ENCODE assay signal across 1 cellular context in the genomic region with DNA sequence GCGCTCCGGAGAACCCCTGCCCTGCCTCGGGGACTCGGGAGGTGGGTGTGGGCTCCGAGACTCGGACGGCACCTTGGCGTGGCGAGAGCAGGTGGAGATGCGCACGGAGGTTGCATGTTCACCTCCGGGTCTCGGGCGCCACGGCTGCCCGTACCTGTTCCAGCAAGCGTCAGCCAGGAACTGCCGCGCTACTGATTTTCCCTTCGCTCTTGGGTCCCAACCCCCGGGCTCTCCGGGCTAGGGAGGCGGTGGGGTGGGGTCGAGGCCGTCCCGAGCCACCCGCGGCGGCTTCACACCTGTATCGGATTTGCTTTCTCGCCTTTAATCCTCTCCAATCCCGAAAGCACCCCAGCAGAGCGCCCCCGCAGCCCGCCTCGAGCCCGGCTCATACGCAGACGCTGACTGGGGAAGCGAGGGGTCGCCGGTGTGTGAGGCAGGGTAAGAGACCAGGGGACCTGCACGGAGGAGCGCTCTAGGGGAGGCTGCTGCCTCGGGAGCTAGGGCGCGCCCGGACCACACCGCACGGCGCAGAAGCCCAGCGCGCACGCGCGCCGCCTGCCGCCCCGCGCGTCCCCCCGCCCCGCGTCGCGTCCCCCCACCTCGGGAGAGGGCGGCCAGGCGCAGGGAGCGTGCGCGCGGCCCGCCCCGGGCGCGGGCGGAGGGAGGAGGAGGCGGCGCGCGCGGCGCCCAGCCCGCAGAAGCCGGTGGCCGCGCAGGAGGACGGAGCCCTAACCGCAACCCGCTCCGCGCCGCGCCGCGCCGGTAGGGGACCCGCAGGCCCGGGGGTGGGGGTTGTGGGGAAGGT.
TF ChIP-seq lines count a peak whose summit lies in the region.

A gene with protein sequence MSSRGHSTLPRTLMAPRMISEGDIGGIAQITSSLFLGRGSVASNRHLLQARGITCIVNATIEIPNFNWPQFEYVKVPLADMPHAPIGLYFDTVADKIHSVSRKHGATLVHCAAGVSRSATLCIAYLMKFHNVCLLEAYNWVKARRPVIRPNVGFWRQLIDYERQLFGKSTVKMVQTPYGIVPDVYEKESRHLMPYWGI (plus strand): TSS at position 695 of the 805 bp plus-strand sequence. CDS start 22,382 bp downstream, outside the sequence.

TF ChIP-seq in HEK293, 187 proteins besides CTCF, POLR2A, EP300 and RAD21 (continued from another document):
- TF ChIP-seq, protein P1, sequence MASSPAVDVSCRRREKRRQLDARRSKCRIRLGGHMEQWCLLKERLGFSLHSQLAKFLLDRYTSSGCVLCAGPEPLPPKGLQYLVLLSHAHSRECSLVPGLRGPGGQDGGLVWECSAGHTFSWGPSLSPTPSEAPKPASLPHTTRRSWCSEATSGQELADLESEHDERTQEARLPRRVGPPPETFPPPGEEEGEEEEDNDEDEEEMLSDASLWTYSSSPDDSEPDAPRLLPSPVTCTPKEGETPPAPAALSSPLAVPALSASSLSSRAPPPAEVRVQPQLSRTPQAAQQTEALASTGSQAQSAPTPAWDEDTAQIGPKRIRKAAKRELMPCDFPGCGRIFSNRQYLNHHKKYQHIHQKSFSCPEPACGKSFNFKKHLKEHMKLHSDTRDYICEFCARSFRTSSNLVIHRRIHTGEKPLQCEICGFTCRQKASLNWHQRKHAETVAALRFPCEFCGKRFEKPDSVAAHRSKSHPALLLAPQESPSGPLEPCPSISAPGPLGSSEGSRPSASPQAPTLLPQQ (tag by site-specific recombination; IDR thresholded peaks at IDR 0.05) = no peak
- TF ChIP-seq ZNF623 (tag by site-specific recombination; IDR thresholded peaks at IDR 0.05) = no peak
- TF ChIP-seq, protein P2, sequence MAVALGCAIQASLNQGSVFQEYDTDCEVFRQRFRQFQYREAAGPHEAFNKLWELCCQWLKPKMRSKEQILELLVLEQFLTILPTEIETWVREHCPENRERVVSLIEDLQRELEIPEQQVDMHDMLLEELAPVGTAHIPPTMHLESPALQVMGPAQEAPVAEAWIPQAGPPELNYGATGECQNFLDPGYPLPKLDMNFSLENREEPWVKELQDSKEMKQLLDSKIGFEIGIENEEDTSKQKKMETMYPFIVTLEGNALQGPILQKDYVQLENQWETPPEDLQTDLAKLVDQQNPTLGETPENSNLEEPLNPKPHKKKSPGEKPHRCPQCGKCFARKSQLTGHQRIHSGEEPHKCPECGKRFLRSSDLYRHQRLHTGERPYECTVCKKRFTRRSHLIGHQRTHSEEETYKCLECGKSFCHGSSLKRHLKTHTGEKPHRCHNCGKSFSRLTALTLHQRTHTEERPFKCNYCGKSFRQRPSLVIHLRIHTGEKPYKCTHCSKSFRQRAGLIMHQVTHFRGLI (tag by site-specific recombination; IDR thresholded peaks at IDR 0.05) = 0 out of 2 replicates have a peak, but pooled peaks have one; percentile 25
- TF ChIP-seq ZNF76 (tag by site-specific recombination; IDR thresholded peaks at IDR 0.05; ENCODE audit: borderline replicate concordance, low read depth) = peak; percentile 26; the same call in 1 of the 2 replicates
- TF ChIP-seq ZSCAN23 (tag by site-specific recombination; IDR thresholded peaks at IDR 0.05) = no peak
- TF ChIP-seq ZNF274 (IDR thresholded peaks at IDR 0.05; ENCODE audit: low read length) = no peak
- no peak for TF ChIP-seq ZNF274 (tag by site-specific recombination; IDR thresholded peaks at IDR 0.05; ENCODE audit: borderline replicate concordance)
- TF ChIP-seq, protein P3, sequence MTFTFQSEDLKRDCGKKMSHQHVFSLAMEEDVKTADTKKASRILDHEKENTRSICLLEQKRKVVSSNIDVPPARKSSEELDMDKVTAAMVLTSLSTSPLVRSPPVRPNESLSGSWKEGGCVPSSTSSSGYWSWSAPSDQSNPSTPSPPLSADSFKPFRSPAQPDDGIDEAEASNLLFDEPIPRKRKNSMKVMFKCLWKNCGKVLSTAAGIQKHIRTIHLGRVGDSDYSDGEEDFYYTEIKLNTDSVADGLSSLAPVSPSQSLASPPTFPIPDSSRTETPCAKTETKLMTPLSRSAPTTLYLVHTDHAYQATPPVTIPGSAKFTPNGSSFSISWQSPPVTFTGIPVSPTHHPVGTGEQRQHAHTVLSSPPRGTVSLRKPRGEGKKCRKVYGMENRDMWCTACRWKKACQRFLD (tag by site-specific recombination; IDR thresholded peaks at IDR 0.05) = no peak
